Comparison of ENCODE assay signal across 16 cellular contexts in the genomic region with DNA sequence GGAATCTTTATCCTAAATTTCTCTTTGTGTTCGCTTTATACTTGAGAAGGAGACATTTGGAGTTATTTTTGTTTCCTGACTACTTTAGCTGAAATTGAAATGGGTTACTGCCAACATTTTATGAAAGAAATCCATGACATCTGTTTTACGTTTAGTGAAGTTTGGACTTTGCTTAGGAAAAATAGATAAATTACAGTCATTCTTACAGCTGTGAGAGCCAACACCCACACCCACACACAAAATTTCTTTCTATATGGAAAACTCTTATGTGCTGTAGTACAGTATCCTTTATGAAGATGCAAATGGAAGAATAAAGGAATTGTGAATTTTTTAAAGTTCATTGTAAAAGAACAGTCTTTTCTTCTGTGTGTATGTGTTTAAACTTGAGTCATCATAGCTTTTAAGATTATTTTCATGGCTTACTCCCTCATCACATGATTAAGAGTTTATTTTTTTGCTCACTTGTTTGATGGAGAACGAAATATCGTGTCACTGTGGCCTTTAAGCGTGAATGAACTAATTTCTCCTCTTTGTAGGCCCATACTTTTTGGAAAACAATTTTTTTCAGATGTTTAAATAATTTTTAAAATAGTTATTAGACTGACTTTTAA. TPM values are rescaled to one million over a fixed set of nuclear protein-coding genes. Genes with fewer than 3 reads are reported as not detected.
DNase-seq lines count a peak whose midpoint lies in the region; ATAC-seq and TF ChIP-seq lines count a peak whose summit lies in the region.
"Had no signal": no experiment of that assay in that cellular context is flagged by ENCODE, and none has a peak within 500 bp of the region (broad histone marks: within the 10 kb centered on the region; RNA-seq: fewer than 3 reads in every experiment).

No MANE protein-coding gene starts in this region.

- H3K4me1 Mint-ChIP-seq in naive thymus-derived CD4-positive, alpha-beta T cell: peaks cover 0 to 12% (median 0%) of the 10 kb centered on the region in 7 donors

- no peaks in the 10 kb centered on the region for H3K36me3 ChIP-seq in prostate gland
- H3K36me3 ChIP-seq in naive thymus-derived CD4-positive, alpha-beta T cell (ENCODE audit: control insufficient read depth in 2 of 3, insufficient read depth in 3 of 3, low read length in 3 of 3): no peaks in the 10 kb centered on the region

- DNase-seq in Right ventricle myocardium inferior (ENCODE audit: missing footprints) (no peak), cardiac septum (ENCODE audit: low spot score) (no peak), Right ventricle myocardium superior (no peak), prostate gland (ENCODE audit: low spot score) (no peak), posterior vena cava (ENCODE audit: low spot score) (no peak)
- no peak for DNase-seq in naive thymus-derived CD4-positive, alpha-beta T cell
- no peak for DNase-seq in activated CD4-positive, alpha-beta T cell treated with anti-CD3 and anti-CD28 coated beads for 48 hours
- DNase-seq: activated CD4-positive, alpha-beta T cell treated with anti-CD3 and anti-CD28 coated beads for 1 hour; KBM-7; naive thymus-derived CD8-positive, alpha-beta T cell; NCI-H187; NK-92 treated with Interleukin-12 subunit alpha and Interleukin-12 subunit beta, amount 100 ng/mL, for 24 hours; stimulated activated CD4-positive, alpha-beta T cell treated with anti-CD3 and anti-CD28 coated beads, Interleukin-1b, Interleukin-23, amount 100 ng/mL, for 48 hours had no signal

- peak overlapping the region; percentile 31 to 38 for H3K27ac ChIP-seq in prostate gland
- H3K27ac ChIP-seq in naive thymus-derived CD4-positive, alpha-beta T cell (ENCODE audit: low read depth, low read length): no peak overlapping the region

- peaks cover 0 to 12% (median 4%) of the 10 kb centered on the region in 11 donors for H3K9me3 Mint-ChIP-seq in naive thymus-derived CD4-positive, alpha-beta T cell

- H3K4me3 ChIP-seq in prostate gland: no peak overlapping the region
- no peak overlapping the region for H3K4me3 ChIP-seq in naive thymus-derived CD4-positive, alpha-beta T cell (ENCODE audit: low read length)

- ATAC-seq in Right ventricle myocardium inferior (peak; percentile 72), Right ventricle myocardium superior (ENCODE audit: poor library complexity) (peak; percentile 70), HG02981 (IDR thresholded peaks at IDR 0.05; ENCODE audit: unreplicated experiment) (no peak)
- no peak for ATAC-seq in naive thymus-derived CD4-positive, alpha-beta T cell
- ATAC-seq: naive thymus-derived CD8-positive, alpha-beta T cell; stimulated activated memory B cell treated with anti-CD40 and anti-IgM and Interleukin-4, amounts not matched to agents 10 μg/mL and 1 μg/mL and 100 μg/mL, for 72 hours had no signal

- no peak for TF ChIP-seq CTCF in prostate gland (IDR thresholded peaks at IDR 0.05)

- H3K9me3 ChIP-seq in prostate gland: no peaks in the 10 kb centered on the region
- no peaks in the 10 kb centered on the region for H3K9me3 ChIP-seq in naive thymus-derived CD4-positive, alpha-beta T cell (ENCODE audit: control insufficient read depth in 2 of 3, low read length in 3 of 3)

- peaks cover 3 to 50% (median 14%) of the 10 kb centered on the region in 5 donors for H3K36me3 Mint-ChIP-seq in naive thymus-derived CD4-positive, alpha-beta T cell

- no peak for TF ChIP-seq POLR2A in prostate gland (IDR thresholded peaks at IDR 0.05)

- CTCF ChIA-PET in naive thymus-derived CD4-positive, alpha-beta T cell (lab: Charles Lee): no interaction called here

- H3K27ac Mint-ChIP-seq in naive thymus-derived CD4-positive, alpha-beta T cell: no peak overlapping the region
- H3K27ac Mint-ChIP-seq: naive thymus-derived CD8-positive, alpha-beta T cell; stimulated activated memory B cell treated with anti-CD40 and anti-IgM and Interleukin-4, amounts not matched to agents 10 μg/mL and 1 μg/mL and 100 μg/mL, for 72 hours had no signal

- POLR2A ChIA-PET in naive thymus-derived CD4-positive, alpha-beta T cell (lab: Charles Lee): no interaction called here

- 52% methylated on average over 5 of the region's 5 CpGs for WGBS in prostate gland

- H3K4me3 Mint-ChIP-seq in naive thymus-derived CD4-positive, alpha-beta T cell: no peak overlapping the region
- H3K4me3 Mint-ChIP-seq: naive thymus-derived CD8-positive, alpha-beta T cell; stimulated activated memory B cell treated with anti-CD40 and anti-IgM and Interleukin-4, amounts not matched to agents 10 μg/mL and 1 μg/mL and 100 μg/mL, for 72 hours had no signal

- no peaks in the 10 kb centered on the region for H3K27me3 Mint-ChIP-seq in naive thymus-derived CD4-positive, alpha-beta T cell
- H3K27me3 Mint-ChIP-seq: naive thymus-derived CD8-positive, alpha-beta T cell; stimulated activated memory B cell treated with anti-CD40 and anti-IgM and Interleukin-4, amounts not matched to agents 10 μg/mL and 1 μg/mL and 100 μg/mL, for 72 hours had no signal

- no peaks in the 10 kb centered on the region for H3K27me3 ChIP-seq in prostate gland (replicated peaks; ENCODE audit: insufficient read depth)
- no peaks in the 10 kb centered on the region for H3K27me3 ChIP-seq in naive thymus-derived CD4-positive, alpha-beta T cell (ENCODE audit: control insufficient read depth in 2 of 2, insufficient read depth in 2 of 2, low read length in 2 of 2)

- intact Hi-C loops in Right ventricle myocardium inferior (cut with DNase I): no loop called here
- intact Hi-C loops in cardiac septum (cut with DNase I): no loop called here
- intact Hi-C loops in Right ventricle myocardium superior (cut with DNase I): no loop called here
- intact Hi-C loops in prostate gland (cut with DNase I): no loop called here
- intact Hi-C loops in posterior vena cava (cut with DNase I): no loop called here
- intact Hi-C loops in naive thymus-derived CD4-positive, alpha-beta T cell (cut with micrococcal nuclease): no loop called here

- H3K4me1 ChIP-seq in prostate gland (replicated peaks): no peaks in the 10 kb centered on the region
- H3K4me1 ChIP-seq in naive thymus-derived CD4-positive, alpha-beta T cell (ENCODE audit: control insufficient read depth in 2 of 2, insufficient read depth in 2 of 2, low read length in 2 of 2): peaks cover 0 to 3% of the 10 kb centered on the region in 2 donors

RNA-seq across cellular contexts. Expression of gene CENPP, which starts 24.5 kb away (rescaled TPM):
- total RNA-seq in Right ventricle myocardium inferior (3.3 TPM), cardiac septum (3.5 TPM), Right ventricle myocardium superior (3.0 TPM), prostate gland (10 to 100 TPM in 1 of 2 donors, 1 to 10 TPM in 1; 1.4 to 21.5 TPM), posterior vena cava (1 to 10 TPM; 3.5 to 4.5 TPM)
- total RNA-seq in naive thymus-derived CD4-positive, alpha-beta T cell: 10 to 100 TPM in 1 of 5 experiments, 1 to 10 TPM in 4; 2.5 to 24.3 (median 4.1) TPM
- 1 to 10 TPM; 1.2 to 3.5 TPM for polyA plus RNA-seq in naive thymus-derived CD4-positive, alpha-beta T cell

RNA-seq across cellular contexts. Expression of gene NOL8, which starts 25.1 kb away (rescaled TPM):
- total RNA-seq in Right ventricle myocardium inferior (14.2 TPM), cardiac septum (15.6 TPM), Right ventricle myocardium superior (12.4 TPM), prostate gland (10 to 100 TPM; 23.8 to 26.6 TPM), posterior vena cava (10 to 100 TPM; 24.0 to 30.6 TPM)
- total RNA-seq in naive thymus-derived CD4-positive, alpha-beta T cell: 100 to 1,000 TPM in 2 of 5 experiments, 10 to 100 TPM in 3; 42.8 to 115 (median 67.2) TPM
- polyA plus RNA-seq in naive thymus-derived CD4-positive, alpha-beta T cell: 10 to 100 TPM; 25.4 to 35.8 TPM

RNA-seq across cellular contexts. Expression of gene OGN, which starts 54.1 kb away (rescaled TPM):
- 9.3 TPM for total RNA-seq in Right ventricle myocardium inferior
- 15.2 TPM for total RNA-seq in cardiac septum
- total RNA-seq in Right ventricle myocardium superior: 10.0 TPM
- total RNA-seq in prostate gland: 10 to 100 TPM in 1 of 2 donors, 1 to 10 TPM in 1; 6.9 to 24.4 TPM
- 10 to 100 TPM; 28.4 to 64.0 TPM for total RNA-seq in posterior vena cava
- total RNA-seq in naive thymus-derived CD4-positive, alpha-beta T cell: under 1 TPM in 2 of 5 experiments, not detected in 3; 0.22 to 0.27 TPM
- under 1 TPM; 0.10 to 0.18 TPM for polyA plus RNA-seq in naive thymus-derived CD4-positive, alpha-beta T cell
- total RNA-seq: A172; naive thymus-derived CD8-positive, alpha-beta T cell had no signal

RNA-seq across cellular contexts. Expression of gene IARS1, which starts 56.7 kb away (rescaled TPM):
- 54.7 TPM for total RNA-seq in Right ventricle myocardium inferior
- total RNA-seq in cardiac septum: 69.5 TPM
- 56.3 TPM for total RNA-seq in Right ventricle myocardium superior
- 10 to 100 TPM; 58.3 to 89.2 TPM for total RNA-seq in prostate gland
- total RNA-seq in posterior vena cava: 10 to 100 TPM; 82.6 to 87.1 TPM
- 100 to 1,000 TPM in 2 of 5 experiments, 10 to 100 TPM in 3; 52.4 to 145 (median 97.7) TPM for total RNA-seq in naive thymus-derived CD4-positive, alpha-beta T cell
- polyA plus RNA-seq in naive thymus-derived CD4-positive, alpha-beta T cell: 10 to 100 TPM; 48.5 to 63.7 TPM

Comparison
In these comparisons a context has a peak if more than half of its experiments do, and no peak if none do; other contexts are left out.
1. ATAC-seq: peak in Right ventricle myocardium inferior (single experiment) and Right ventricle myocardium superior (single experiment); none in naive thymus-derived CD4-positive, alpha-beta T cell (single experiment) and HG02981 (single experiment).